In genomic region chr11:33935005-33935404, GRCh38 we compare ENCODE assay signal across 1 cellular context.
TF ChIP-seq lines count a peak whose summit lies in the region.

No MANE protein-coding gene starts in this region.

TF ChIP-seq in GM23338, 12 proteins besides CTCF, POLR2A, EP300 and RAD21:
- no peak for TF ChIP-seq POLR2AphosphoS5 (IDR thresholded peaks at IDR 0.05; ENCODE audit: low read depth)
- TF ChIP-seq ZNF462 (CRISPR knock-in tag; IDR thresholded peaks at IDR 0.05) = no peak
- no peak for TF ChIP-seq ZNF331 (CRISPR knock-in tag; IDR thresholded peaks at IDR 0.05; ENCODE audit: low read depth)
- TF ChIP-seq JUNB (IDR thresholded peaks at IDR 0.05; ENCODE audit: unreplicated experiment) = no peak
- TF ChIP-seq EZH2phosphoT487 (IDR thresholded peaks at IDR 0.05; ENCODE audit: unreplicated experiment) = no peak
- no peak for TF ChIP-seq CREB1 (CRISPR knock-in tag; IDR thresholded peaks at IDR 0.05; ENCODE audit: low read depth)
TF ChIP-seq in GM23338: peak in this region for 0.
